In the genomic region with DNA sequence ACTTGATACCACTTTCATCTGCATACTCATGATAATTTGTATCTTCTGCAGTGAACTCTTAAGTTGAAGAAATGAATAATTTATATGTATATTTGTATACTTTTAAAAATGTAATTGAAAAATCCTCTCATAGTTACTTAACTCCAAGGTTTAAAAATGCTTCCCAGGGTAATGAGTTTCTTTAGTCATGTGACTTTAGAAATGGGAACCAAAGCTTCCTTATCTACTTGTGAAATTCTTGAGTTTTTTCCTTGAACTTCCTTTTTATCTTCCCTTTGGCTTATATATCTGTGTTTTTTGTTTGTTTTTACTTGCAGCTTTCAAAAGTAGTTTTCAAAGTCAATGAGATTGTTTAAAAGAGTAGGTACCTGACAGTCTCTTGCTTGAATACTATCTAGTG, we compare ENCODE assay signal across 10 cellular contexts. TPM values are rescaled to one million over a fixed set of nuclear protein-coding genes. Genes with fewer than 3 reads are reported as not detected.
A peak's percentile ranks its signal among the peaks of the same experiment; 100 is the strongest.
DNase-seq lines count a peak whose midpoint lies in the region; ATAC-seq, FAIRE-seq and TF ChIP-seq lines count a peak whose summit lies in the region.
"Had no signal": no experiment of that assay in that cellular context is flagged by ENCODE, and none has a peak within 500 bp of the region (broad histone marks: within the 10 kb centered on the region; RNA-seq: fewer than 3 reads in every experiment).

No MANE protein-coding gene starts in this region.

- H3K9ac ChIP-seq in GM12878 (ENCODE audit: control insufficient read depth, insufficient read depth, low read length) (peak overlapping the region; percentile 99), mucosa of rectum (ENCODE audit: low read depth in 1 of 2, low read length in 2 of 2) (peak overlapping the region; percentile 36 to 38)

- TF ChIP-seq EP300 in A549 (IDR thresholded peaks at IDR 0.05) (no peak), GM12878 (IDR thresholded peaks at IDR 0.05; ENCODE audit: borderline replicate concordance in 1 of 2, control insufficient read depth in 1 of 2, low read depth in 2 of 2, low read length in 2 of 2) (no peak)

- in situ Hi-C loops in GM12878 (cut with MboI), result no loop called here

- TF ChIP-seq POLR2A in A549 (IDR thresholded peaks at IDR 0.05; ENCODE audit: low read length) (no peak), GM12878 (IDR thresholded peaks at IDR 0.05; ENCODE audit: low read depth, low read length) (no peak)

- ATAC-seq in A549 (no peak), GM12878 (no peak), HG03039 (IDR thresholded peaks at IDR 0.05; ENCODE audit: unreplicated experiment) (no peak), HG03025 (IDR thresholded peaks at IDR 0.05; ENCODE audit: low FRiP score, unreplicated experiment) (no peak)

- POLR2A ChIA-PET in A549 (lab: Yijun Ruan, JAX), result interaction anchor here (0.8 to 1.4 kb wide), 4 partner anchors 28 to 231 kb away, joined by 3 to 6 read pairs (median 4); partner anchors contain the start of genes NIF3L1 and PPIL3
- POLR2A ChIA-PET in GM12878 (lab: Charles Lee), result interaction anchor here (0.6 to 7.0 kb wide), 10 partner anchors 10 to 257 kb away, joined by 3 to 127 read pairs (median 4); partner anchors contain the start of gene ORC2

- RAD21 ChIA-PET in GM12878 (lab: Charles Lee; ENCODE audit: unreplicated experiment), result interaction anchor here (0.9 to 7.7 kb wide), 14 partner anchors 8 to 407 kb away, joined by 3 to 71 read pairs (median 5); partner anchors contain the start of genes CASP10, CLK1 and NIF3L1

- H3K4me2 ChIP-seq in A549 (peak overlapping the region; percentile 99), GM12878 (ENCODE audit: control insufficient read depth, insufficient read depth) (peak overlapping the region; percentile 94)

- CTCF ChIA-PET in A549 (lab: Yijun Ruan, JAX), result interaction anchor here (0.8 to 1.8 kb wide), 10 partner anchors 11 to 111 kb away, joined by 3 to 7 read pairs (median 4); partner anchors contain the start of gene CASP10
- CTCF ChIA-PET in GM12878 (lab: Yijun Ruan, JAX), result interaction anchor here (0.8 to 3.7 kb wide), 15 partner anchors 9 to 256 kb away, joined by 3 to 42 read pairs (median 6); partner anchors contain the start of genes CASP10, CLK1 and ORC2

- intact Hi-C loops in GM12878 (cut with micrococcal nuclease; ENCODE audit: unreplicated experiment), result no loop called here

- H3K79me2 ChIP-seq in GM12878 (ENCODE audit: control insufficient read depth, insufficient read depth, low read length), result peaks cover 94% of the 10 kb centered on the region

- BruUV-seq in GM12878 (replicated peaks; lab: Mats Ljungman, UMichigan), result no TSS peak

- FAIRE-seq in A549 (lab: Jason Lieb, UNC), result no peak
- no peak for FAIRE-seq in GM12878 (lab: Jason Lieb, UNC)
- FAIRE-seq: H54, urothelium cell line had no signal

- H3K27me3 ChIP-seq in HL-60 (ENCODE audit: insufficient read depth, poor library complexity, severe bottlenecking) (no peaks in the 10 kb centered on the region), GM12878 (replicated peaks in 1 of 2; ENCODE audit: control insufficient read depth in 2 of 2, insufficient read depth in 2 of 2, low read length in 1 of 2) (no peaks in the 10 kb centered on the region), mucosa of rectum (ENCODE audit: control insufficient read depth in 2 of 2, insufficient read depth in 2 of 2, low read length in 2 of 2) (no peaks in the 10 kb centered on the region)

- no peaks in the 10 kb centered on the region for H4K20me1 ChIP-seq in GM12878 (ENCODE audit: control insufficient read depth, insufficient read depth)

- H3K4me1 ChIP-seq in A549 (peaks cover 64% of the 10 kb centered on the region), GM12878 (ENCODE audit: control insufficient read depth, insufficient read depth, low read length) (peaks cover 22% of the 10 kb centered on the region), mucosa of rectum (ENCODE audit: control insufficient read depth in 2 of 2, insufficient read depth in 2 of 2, low read length in 2 of 2) (peaks cover 19 to 32% of the 10 kb centered on the region in 2 donors)

- H3K4me3 ChIP-seq in A549 (peak overlapping the region; percentile 69), HL-60 (replicated peaks; ENCODE audit: insufficient read depth, low read length) (peak overlapping the region; percentile 85), GM12878 (peak overlapping the region; percentile 82), mucosa of rectum (ENCODE audit: low read length in 2 of 2) (peak overlapping the region; percentile 94 to 96)

- DNase-seq in A549 (ENCODE audit: low read depth in 1 of 2, low spot score in 1 of 2), result no peak
- DNase-seq in HL-60 (ENCODE audit: low read depth in 1 of 2, low spot score in 1 of 2), result peak in 1 of 2 experiments; percentile 60
- no peak for DNase-seq in GM12878 (ENCODE audit: low read depth, low spot score)
- no peak for DNase-seq in DMS114 treated with DMSO at 0.1 percent for 48 hours (lab: John Stamatoyannopoulos, UW; ENCODE audit: unreplicated experiment)
- DNase-seq in GF-D8 (lab: John Stamatoyannopoulos, UW), result no peak

- TF ChIP-seq CTCF in A549 (IDR thresholded peaks at IDR 0.05) (no peak), HL-60 (IDR thresholded peaks at IDR 0.05; ENCODE audit: insufficient read depth, low read length) (no peak), GM12878 (IDR thresholded peaks at IDR 0.05 in 2 of 3, conservative IDR thresholded peaks at IDR 0.05 in 1 of 3; ENCODE audit: control insufficient read depth in 2 of 3, extremely low read depth in 1 of 3, insufficient read depth in 1 of 3, low read depth in 3 of 3, low read length in 3 of 3) (no peak)

- SMC1A ChIA-PET in GM12878 (lab: Charles Lee; ENCODE audit: uncharacterized antibody, unreplicated experiment), result interaction anchor here (0.9 to 9.4 kb wide), 10 partner anchors 10 to 112 kb away, joined by 3 to 143 read pairs (median 6); no protein-coding TSS in a partner anchor

- no peak overlapping the region for H2AFZ ChIP-seq in GM12878 (ENCODE audit: control insufficient read depth, low read depth, low read length)

- peaks cover 0 to 2% of the 10 kb centered on the region in 2 experiments; a peak in 1 of 4 replicates for H3K36me3 ChIP-seq in GM12878 (ENCODE audit: control insufficient read depth in 2 of 2, insufficient read depth in 2 of 2, low read length in 1 of 2)
- peaks cover 6 to 10% of the 10 kb centered on the region in 2 donors for H3K36me3 ChIP-seq in mucosa of rectum (ENCODE audit: control insufficient read depth in 2 of 2, insufficient read depth in 2 of 2, low read length in 2 of 2)

- peak overlapping the region; percentile 90 to 99; a peak in 5 of 6 replicates for H3K27ac ChIP-seq in A549
- peak overlapping the region; percentile 98 for H3K27ac ChIP-seq in HL-60 (replicated peaks)
- peak overlapping the region; percentile 99 for H3K27ac ChIP-seq in GM12878 (ENCODE audit: control insufficient read depth, insufficient read depth)
- H3K27ac ChIP-seq in mucosa of rectum (ENCODE audit: low read depth in 2 of 2, low read length in 2 of 2), result peak overlapping the region; percentile 59 to 99

- TF ChIP-seq RAD21 in A549 (conservative IDR thresholded peaks at IDR 0.05 in 1 of 2, IDR thresholded peaks at IDR 0.05 in 1 of 2), result no peak
- TF ChIP-seq RAD21 in GM12878 (IDR thresholded peaks at IDR 0.05; ENCODE audit: insufficient read depth, low read depth, low read length), result no peak

- no peaks in the 10 kb centered on the region for H3K9me3 ChIP-seq in A549
- no peaks in the 10 kb centered on the region for H3K9me3 ChIP-seq in GM12878 (replicated peaks; ENCODE audit: control insufficient read depth, insufficient read depth, low read length)
- no peaks in the 10 kb centered on the region for H3K9me3 ChIP-seq in mucosa of rectum (ENCODE audit: control insufficient read depth in 2 of 2, low read length in 2 of 2)

RNA-seq across cellular contexts. Expression of gene CFLAR, which starts 4.5 kb away (rescaled TPM):
- 64.0 and 89.4 TPM in 2 replicates for polyA plus RNA-seq in A549 (2011; rRNA removed)
- polyA plus RNA-seq in A549 (2012; cell fraction: cytosol; rRNA removed), result 41.6 and 47.7 TPM in 2 replicates
- 44.8 and 63.7 TPM in 2 replicates for polyA plus RNA-seq in A549 (2012; cell fraction: nucleus; rRNA removed)
- polyA plus RNA-seq in A549 (2017; fragmentation: RNase III; extraction: RNeasy Plus Mini Kit Qiagen cat#74134 plus additional on column Dnase treatment), result 56.5 to 64.0 TPM (median 56.5 TPM) in 3 replicates
- 65.7 and 70.3 TPM in 2 replicates for polyA minus RNA-seq in A549 (2011; rRNA and poly(A)+ RNA removed)
- total RNA-seq in GM12878 (2013; cell fraction: nucleolus; rRNA removed), result 905 and 928 TPM in 2 replicates
- total RNA-seq in GM12878 (2014; rRNA removed), result 81.4 and 106 TPM in 2 replicates
- 109 and 110 TPM in 2 replicates for total RNA-seq in GM12878 (2014; rRNA removed; fragmentation: Illumina TruSeq; extraction: Trizol)
- total RNA-seq in GM12878 (2021), result 97.7 and 99.5 TPM in 2 replicates
- polyA plus RNA-seq in GM12878 (2011; ENCODE audit: low read depth), result 96.3 TPM
- polyA plus RNA-seq in GM12878 (2011; rRNA removed), result 181 and 241 TPM in 2 replicates
- 90.5 and 101 TPM in 2 replicates for polyA plus RNA-seq in GM12878 (2011; cell fraction: cytosol; rRNA removed)
- polyA plus RNA-seq in GM12878 (2011; cell fraction: nucleus; rRNA removed), result 157 and 170 TPM in 2 replicates
- polyA plus RNA-seq in GM12878 (2012), result 109 and 116 TPM in 2 replicates
- polyA plus RNA-seq in GM12878 (2014; fragmentation: Illumina TruSeq; extraction: Trizol), result 103 and 125 TPM in 2 replicates
- polyA plus RNA-seq in GM12878 (2014; fragmentation: Nextera tagmentation; extraction: Ambion mirVana), result 100 to 1,000 TPM; 103 to 105 TPM
- polyA plus RNA-seq in GM12878 (2014; rRNA removed), result 70.5 and 80.6 TPM in 2 replicates
- 10 to 100 TPM; 87.2 to 89.4 TPM for polyA plus RNA-seq in GM12878 (2016; fragmentation: Nextera tagmentation; extraction: Ambion mirVana)
- 249 and 253 TPM in 2 replicates for polyA minus RNA-seq in GM12878 (2011; rRNA and poly(A)+ RNA removed)
- 50.2 and 65.0 TPM in 2 replicates for polyA minus RNA-seq in GM12878 (2011; cell fraction: cytosol; rRNA and poly(A)+ RNA removed)
- 155 and 248 TPM in 2 replicates for polyA minus RNA-seq in GM12878 (2011; cell fraction: nucleus; rRNA and poly(A)+ RNA removed)

RNA-seq across cellular contexts. Expression of gene NDUFB3, which starts 48.7 kb away (rescaled TPM):
- polyA plus RNA-seq in A549 (2011; rRNA removed) (103 and 162 TPM in 2 replicates), A549 (2017; fragmentation: RNase III; extraction: RNeasy Plus Mini Kit Qiagen cat#74134 plus additional on column Dnase treatment) (220 to 232 TPM (median 223 TPM) in 3 replicates), GM12878 (2011; rRNA removed) (157 and 257 TPM in 2 replicates), GM12878 (2014; fragmentation: Illumina TruSeq; extraction: Trizol) (152 and 190 TPM in 2 replicates), GM12878 (2014; fragmentation: Nextera tagmentation; extraction: Ambion mirVana) (1,000 to 10,000 TPM; 1,005 to 1,059 TPM), GM12878 (2014; rRNA removed) (180 and 186 TPM in 2 replicates), GM12878 (2016; fragmentation: Nextera tagmentation; extraction: Ambion mirVana) (100 to 1,000 TPM; 665 to 671 TPM)
- 61.3 and 86.3 TPM in 2 replicates for polyA plus RNA-seq in A549 (2012; cell fraction: cytosol; rRNA removed)
- 12.8 and 25.2 TPM in 2 replicates for polyA plus RNA-seq in A549 (2012; cell fraction: nucleus; rRNA removed)
- 4.8 and 7.6 TPM in 2 replicates for polyA minus RNA-seq in A549 (2011; rRNA and poly(A)+ RNA removed)
- 4.3 and 7.4 TPM in 2 replicates for total RNA-seq in GM12878 (2013; cell fraction: nucleolus; rRNA removed)
- total RNA-seq in GM12878 (2014; rRNA removed) (115 and 153 TPM in 2 replicates), GM12878 (2014; rRNA removed; fragmentation: Illumina TruSeq; extraction: Trizol) (188 and 189 TPM in 2 replicates), GM12878 (2021) (129 and 146 TPM in 2 replicates)
- 209 TPM for polyA plus RNA-seq in GM12878 (2011; ENCODE audit: low read depth)
- 44.7 and 46.5 TPM in 2 replicates for polyA plus RNA-seq in GM12878 (2011; cell fraction: cytosol; rRNA removed)
- polyA plus RNA-seq in GM12878 (2011; cell fraction: nucleus; rRNA removed), result 46.6 and 51.5 TPM in 2 replicates
- polyA plus RNA-seq in GM12878 (2012), result 113 and 145 TPM in 2 replicates
- polyA minus RNA-seq in GM12878 (2011; rRNA and poly(A)+ RNA removed), result 14.3 and 23.6 TPM in 2 replicates
- polyA minus RNA-seq in GM12878 (2011; cell fraction: cytosol; rRNA and poly(A)+ RNA removed), result 10.8 and 20.4 TPM in 2 replicates
- 4.4 and 5.4 TPM in 2 replicates for polyA minus RNA-seq in GM12878 (2011; cell fraction: nucleus; rRNA and poly(A)+ RNA removed)

RNA-seq across cellular contexts. Expression of gene HYCC2, which starts 49.0 kb away (rescaled TPM):
- polyA plus RNA-seq in A549 (2011; rRNA removed), result 5.8 and 7.3 TPM in 2 replicates
- polyA plus RNA-seq in A549 (2012; cell fraction: cytosol; rRNA removed), result 1.0 TPM in 2 replicates
- polyA plus RNA-seq in A549 (2012; cell fraction: nucleus; rRNA removed), result 0.94 and 1.5 TPM in 2 replicates
- 2.4 to 3.0 TPM (median 2.9 TPM) in 3 replicates for polyA plus RNA-seq in A549 (2017; fragmentation: RNase III; extraction: RNeasy Plus Mini Kit Qiagen cat#74134 plus additional on column Dnase treatment)
- 6.4 and 8.1 TPM in 2 replicates for polyA minus RNA-seq in A549 (2011; rRNA and poly(A)+ RNA removed)
- 59.1 and 62.7 TPM in 2 replicates for total RNA-seq in GM12878 (2013; cell fraction: nucleolus; rRNA removed)
- 6.0 and 7.3 TPM in 2 replicates for total RNA-seq in GM12878 (2014; rRNA removed)
- 9.5 and 11.1 TPM in 2 replicates for total RNA-seq in GM12878 (2014; rRNA removed; fragmentation: Illumina TruSeq; extraction: Trizol)
- total RNA-seq in GM12878 (2021), result 15.2 and 17.4 TPM in 2 replicates
- polyA plus RNA-seq in GM12878 (2011; ENCODE audit: low read depth), result 2.7 TPM
- 9.2 and 14.4 TPM in 2 replicates for polyA plus RNA-seq in GM12878 (2011; rRNA removed)
- 3.5 and 3.8 TPM in 2 replicates for polyA plus RNA-seq in GM12878 (2011; cell fraction: cytosol; rRNA removed)
- 7.1 and 8.4 TPM in 2 replicates for polyA plus RNA-seq in GM12878 (2011; cell fraction: nucleus; rRNA removed)
- polyA plus RNA-seq in GM12878 (2012), result 3.5 and 5.0 TPM in 2 replicates
- polyA plus RNA-seq in GM12878 (2014; fragmentation: Illumina TruSeq; extraction: Trizol), result 6.7 and 8.5 TPM in 2 replicates
- polyA plus RNA-seq in GM12878 (2014; fragmentation: Nextera tagmentation; extraction: Ambion mirVana), result 1 to 10 TPM; 3.4 to 6.8 TPM
- polyA plus RNA-seq in GM12878 (2014; rRNA removed), result 4.6 and 4.9 TPM in 2 replicates
- polyA plus RNA-seq in GM12878 (2016; fragmentation: Nextera tagmentation; extraction: Ambion mirVana), result 10 to 100 TPM; 11.6 to 12.9 TPM
- polyA minus RNA-seq in GM12878 (2011; rRNA and poly(A)+ RNA removed), result 16.7 and 18.8 TPM in 2 replicates
- 4.7 and 5.9 TPM in 2 replicates for polyA minus RNA-seq in GM12878 (2011; cell fraction: cytosol; rRNA and poly(A)+ RNA removed)
- 12.7 and 21.8 TPM in 2 replicates for polyA minus RNA-seq in GM12878 (2011; cell fraction: nucleus; rRNA and poly(A)+ RNA removed)
